ENCODE assay signal across 8 cellular contexts in the genomic region with DNA sequence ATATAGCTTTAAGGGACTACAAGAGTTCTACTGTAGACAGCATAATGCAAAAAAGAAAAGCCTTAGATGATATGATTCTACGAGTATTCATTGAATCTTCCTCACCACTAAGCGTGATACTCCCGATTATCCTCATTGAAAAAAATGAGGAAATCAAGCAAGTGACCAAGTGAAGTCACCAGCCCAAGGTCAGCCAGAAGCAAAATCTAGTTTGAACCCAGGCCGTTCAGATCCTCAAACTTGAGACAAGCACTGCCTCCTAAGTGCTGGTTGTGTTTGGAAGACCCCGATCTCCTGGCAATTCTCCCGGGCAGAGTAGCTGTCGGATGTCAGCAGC. TPM values are rescaled to one million over a fixed set of nuclear protein-coding genes. Genes with fewer than 3 reads are reported as not detected.
DNase-seq lines count a peak whose midpoint lies in the region; TF ChIP-seq lines count a peak whose summit lies in the region.

No MANE protein-coding gene starts in this region.

- DNase-seq in GM06990 (ENCODE audit: extremely low read depth, insufficient read length), result no peak
- no peak for DNase-seq in fibroblast of villous mesenchyme (ENCODE audit: low read depth)
- no peak for DNase-seq in sigmoid colon
- DNase-seq in GOT3 (lab: John Stamatoyannopoulos, UW), result no peak
- DNase-seq in glomerular visceral epithelial cell (ENCODE audit: extremely low spot score), result no peak
- no peak for DNase-seq in RPMI8226
- no peak for DNase-seq in T1000 (lab: John Stamatoyannopoulos, UW)

- peaks cover 0 to 44% (median 31%) of the 10 kb centered on the region in 4 donors for H3K4me1 ChIP-seq in sigmoid colon

- 0% methylated on average over 7 of the region's 7 CpGs for WGBS in sigmoid colon, 2 donors

- intact Hi-C loops in sigmoid colon (cut with DNase I), result loop anchor here (5.0 to 10.0 kb wide), 2 partner anchors 281 to 437 kb away; partner anchors contain the start of gene FAM222A

- TF ChIP-seq EP300 in sigmoid colon (IDR thresholded peaks at IDR 0.05), result no peak

- peak overlapping the region; percentile 91 for H3K9ac ChIP-seq in SU-DHL-6 (ENCODE audit: low read length)

- no peak for TF ChIP-seq POLR2A in sigmoid colon (IDR thresholded peaks at IDR 0.05)

- no peaks in the 10 kb centered on the region for H3K9me3 ChIP-seq in SU-DHL-6 (ENCODE audit: insufficient read depth, low read length)
- H3K9me3 ChIP-seq in sigmoid colon, result no peaks in the 10 kb centered on the region

- H3F3A ChIP-seq in SU-DHL-6 (ENCODE audit: insufficient read depth), result peaks cover 40% of the 10 kb centered on the region

- H2AFZ ChIP-seq in SU-DHL-6 (ENCODE audit: low read depth, low read length, severe bottlenecking), result no peak overlapping the region

- no peaks in the 10 kb centered on the region for H3K9me2 ChIP-seq in SU-DHL-6 (replicated peaks; ENCODE audit: insufficient read depth, low read length)

- H4K20me1 ChIP-seq in SU-DHL-6 (ENCODE audit: low read depth, low read length), result peaks cover 5% of the 10 kb centered on the region; the same call in 1 of the 2 replicates

- H3K36me3 ChIP-seq in GM06990 (ENCODE audit: control insufficient read depth, insufficient read depth, low read length), result peaks cover 1% of the 10 kb centered on the region; the same call in 1 of the 2 replicates
- H3K36me3 ChIP-seq in SU-DHL-6 (ENCODE audit: low read length), result peaks cover 14% of the 10 kb centered on the region; the same call in 1 of the 2 replicates
- H3K36me3 ChIP-seq in sigmoid colon, result peaks cover 0 to 14% (median 0%) of the 10 kb centered on the region in 4 donors

- H3K27me3 ChIP-seq in GM06990 (replicated peaks; ENCODE audit: control insufficient read depth, insufficient read depth, low read length) (no peaks in the 10 kb centered on the region), SU-DHL-6 (ENCODE audit: low read length) (no peaks in the 10 kb centered on the region), sigmoid colon (no peaks in the 10 kb centered on the region)

- H3K79me2 ChIP-seq in SU-DHL-6 (ENCODE audit: insufficient read depth, low read length), result peaks cover 67% of the 10 kb centered on the region

- H3K27ac ChIP-seq in SU-DHL-6 (ENCODE audit: low read depth, low read length) (peak overlapping the region; percentile 97), sigmoid colon (peak overlapping the region; percentile 79 to 87 (median 84))

- no peak for TF ChIP-seq CTCF in GM06990 (IDR thresholded peaks at IDR 0.05; ENCODE audit: insufficient read depth, low read length, poor library complexity, severe bottlenecking)
- no peak for TF ChIP-seq CTCF in SU-DHL-6 (IDR thresholded peaks at IDR 0.05; ENCODE audit: insufficient read depth, low read length, poor library complexity, severe bottlenecking)
- TF ChIP-seq CTCF in fibroblast of villous mesenchyme (IDR thresholded peaks at IDR 0.05; ENCODE audit: insufficient read depth, low read depth, low read length), result no peak
- no peak for TF ChIP-seq CTCF in sigmoid colon (IDR thresholded peaks at IDR 0.05)

- peak overlapping the region; percentile 92 for H3K4me2 ChIP-seq in SU-DHL-6 (ENCODE audit: low read depth, low read length, poor library complexity, severe bottlenecking)

- H3K4me3 ChIP-seq in GM06990 (replicated peaks; ENCODE audit: low read depth, low read length), result peak overlapping the region; percentile 92
- peak overlapping the region; percentile 63 for H3K4me3 ChIP-seq in SU-DHL-6 (ENCODE audit: insufficient read depth, low read length, poor library complexity, severe bottlenecking)
- peak overlapping the region; percentile 73 for H3K4me3 ChIP-seq in fibroblast of villous mesenchyme (ENCODE audit: low read depth, low read length)
- H3K4me3 ChIP-seq in sigmoid colon, result peak overlapping the region; percentile 75 to 98 (median 89)

RNA-seq across cellular contexts. Expression of gene GIT2, which starts 0.8 kb away (rescaled TPM):
- total RNA-seq in fibroblast of villous mesenchyme (42.5 and 54.4 TPM in 2 replicates), sigmoid colon (10 to 100 TPM; 26.7 to 54.6 (median 35.1) TPM)
- polyA plus RNA-seq in sigmoid colon, result 10 to 100 TPM in 1 of 3 donors, 1 to 10 TPM in 2; 6.0 to 25.2 (median 7.9) TPM

RNA-seq across cellular contexts. Expression of gene ANKRD13A, which starts 3.9 kb away (rescaled TPM):
- total RNA-seq in fibroblast of villous mesenchyme, result 144 and 195 TPM in 2 replicates
- total RNA-seq in sigmoid colon, result 10 to 100 TPM; 72.4 to 85.3 (median 76.0) TPM
- polyA plus RNA-seq in sigmoid colon, result 10 to 100 TPM; 21.6 to 37.5 (median 31.3) TPM

RNA-seq across cellular contexts. Expression of gene C12orf76, which starts 53.0 kb away (rescaled TPM):
- total RNA-seq in fibroblast of villous mesenchyme (6.8 and 9.5 TPM in 2 replicates), sigmoid colon (10 to 100 TPM in 3 of 4 donors, 1 to 10 TPM in 1; 9.6 to 20.1 (median 17.0) TPM)
- polyA plus RNA-seq in sigmoid colon, result 10 to 100 TPM in 1 of 3 donors, 1 to 10 TPM in 2; 3.0 to 11.3 (median 8.4) TPM
